In genomic region chr9:36572515-36573418, GRCh38 we compare ENCODE assay signal across 8 cellular contexts. TPM values are rescaled to one million over a fixed set of nuclear protein-coding genes. Genes with fewer than 3 reads are reported as not detected.
DNase-seq lines count a peak whose midpoint lies in the region; ATAC-seq and TF ChIP-seq lines count a peak whose summit lies in the region.

Gene MELK (plus strand): TSS chr9:36572895. CDS start chr9:36581682, 8,787 bp downstream.

- ATAC-seq in right cardiac atrium = peak; percentile 98

- H3K4me3 Mint-ChIP-seq in HFFc6 = peak within 1 kb of the TSS; percentile 95
- H3K4me3 Mint-ChIP-seq in T-helper 2 cell treated with Interferon-gamma antibody and Interleukin-4, amounts not matched to agents 5 μg/mL and 100 μg/mL, for 36 hours = peak within 1 kb of the TSS; percentile 98

- H3K27ac ChIP-seq in right cardiac atrium (ENCODE audit: low read length) (no peak within 1 kb of the TSS), uterus (peak within 1 kb of the TSS; percentile 38 to 47)

- H3K27me3 ChIP-seq in right cardiac atrium (ENCODE audit: control insufficient read depth, insufficient read depth) (no peaks in the 10 kb centered on the region), uterus (no peaks in the 10 kb centered on the region)

- H3K9me3 Mint-ChIP-seq in HFFc6 = no peaks in the 10 kb centered on the region
- no peaks in the 10 kb centered on the region for H3K9me3 Mint-ChIP-seq in T-helper 2 cell treated with Interferon-gamma antibody and Interleukin-4, amounts not matched to agents 5 μg/mL and 100 μg/mL, for 36 hours

- no peaks in the 10 kb centered on the region for H3K4me1 ChIP-seq in right cardiac atrium (ENCODE audit: control insufficient read depth, insufficient read depth, low read length)
- no peaks in the 10 kb centered on the region for H3K4me1 ChIP-seq in uterus

- H3K4me3 ChIP-seq in right cardiac atrium (ENCODE audit: low read length) (peak within 1 kb of the TSS; percentile 41), uterus (peak within 1 kb of the TSS; percentile 42 to 50)

- H3K4me1 Mint-ChIP-seq in HFFc6 (ENCODE audit: low read depth) = peaks cover 29% of the 10 kb centered on the region
- peaks cover 25% of the 10 kb centered on the region for H3K4me1 Mint-ChIP-seq in T-helper 2 cell treated with Interferon-gamma antibody and Interleukin-4, amounts not matched to agents 5 μg/mL and 100 μg/mL, for 36 hours (ENCODE audit: low read depth)

- intact Hi-C loops in right cardiac atrium (cut with DNase I) (no loop called here), uterus (cut with DNase I; ENCODE audit: low total_unique reads) (no loop called here)

- TF ChIP-seq CTCF in GM10266 (IDR thresholded peaks at IDR 0.05; ENCODE audit: control insufficient read depth, insufficient read depth, low read depth, missing control alignments) (no peak), HFFc6 (IDR thresholded peaks at IDR 0.05) (no peak), uterus (IDR thresholded peaks at IDR 0.05) (no peak)

- H3K27me3 Mint-ChIP-seq in HFFc6 (ENCODE audit: insufficient read depth) = peaks cover 4% of the 10 kb centered on the region
- no peaks in the 10 kb centered on the region for H3K27me3 Mint-ChIP-seq in T-helper 2 cell treated with Interferon-gamma antibody and Interleukin-4, amounts not matched to agents 5 μg/mL and 100 μg/mL, for 36 hours (ENCODE audit: low read depth)

- peak in 1 of 2 donors; percentile 31 for TF ChIP-seq POLR2A in uterus (IDR thresholded peaks at IDR 0.05)

- peak; percentile 92 for DNase-seq in GM10266 (ENCODE audit: extremely low spot score)
- DNase-seq in HFFc6 = peak; percentile 53
- peak; percentile 81 for DNase-seq in NCI-H146 treated with DMSO at 0.1 percent for 48 hours (lab: John Stamatoyannopoulos, UW; ENCODE audit: unreplicated experiment)
- peak; percentile 87 for DNase-seq in T-helper 2 cell treated with Interferon-gamma antibody and Interleukin-4, amounts not matched to agents 5 μg/mL and 100 μg/mL, for 36 hours (ENCODE audit: low spot score)
- peak in 56 of 58 donors; percentile 5 to 83 (median 52) for DNase-seq in anterior cingulate cortex (lab: John Stamatoyannopoulos, UW)
- peak; percentile 82 to 93 (median 93) for DNase-seq in right cardiac atrium
- DNase-seq in putamen (ENCODE audit: low spot score) = peak; percentile 71
- DNase-seq in uterus = peak; percentile 49 to 77

- under 1% methylated on average over 74 of the region's 74 CpGs for WGBS in right cardiac atrium

- peak within 1 kb of the TSS; percentile 89 for H3K27ac Mint-ChIP-seq in HFFc6
- peak within 1 kb of the TSS; percentile 91 for H3K27ac Mint-ChIP-seq in T-helper 2 cell treated with Interferon-gamma antibody and Interleukin-4, amounts not matched to agents 5 μg/mL and 100 μg/mL, for 36 hours

- H3K36me3 Mint-ChIP-seq in HFFc6 (ENCODE audit: low read depth) = peaks cover 5% of the 10 kb centered on the region; the same call in 1 of the 2 replicates
- H3K36me3 Mint-ChIP-seq in T-helper 2 cell treated with Interferon-gamma antibody and Interleukin-4, amounts not matched to agents 5 μg/mL and 100 μg/mL, for 36 hours (ENCODE audit: low read depth) = peaks cover 26% of the 10 kb centered on the region

- no peaks in the 10 kb centered on the region for H3K9me3 ChIP-seq in right cardiac atrium (ENCODE audit: control insufficient read depth, low read length)
- H3K9me3 ChIP-seq in uterus = no peaks in the 10 kb centered on the region

- no peaks in the 10 kb centered on the region for H3K36me3 ChIP-seq in uterus

RNA-seq across cellular contexts. Expression of gene MELK, which starts in this region (rescaled TPM):
- total RNA-seq in HFFc6 (2021; fragmentation: NEBNext Ultra II Directional; extraction: Animal tissue kit (Norgen Biotek cat#: 25700)) = 10 to 100 TPM; 16.6 to 40.5 (median 35.6) TPM
- total RNA-seq in right cardiac atrium (1 to 10 TPM in 1 of 4 donors, under 1 TPM in 2, not detected in 1; 0.17 to 1.1 (median 0.89) TPM), uterus (10 to 100 TPM in 1 of 4 donors, not detected in 3; 21.4 TPM)
- 0.09 TPM for polyA plus RNA-seq in right cardiac atrium
